Comparison of ENCODE assay signal across 8 cellular contexts in the genomic region with DNA sequence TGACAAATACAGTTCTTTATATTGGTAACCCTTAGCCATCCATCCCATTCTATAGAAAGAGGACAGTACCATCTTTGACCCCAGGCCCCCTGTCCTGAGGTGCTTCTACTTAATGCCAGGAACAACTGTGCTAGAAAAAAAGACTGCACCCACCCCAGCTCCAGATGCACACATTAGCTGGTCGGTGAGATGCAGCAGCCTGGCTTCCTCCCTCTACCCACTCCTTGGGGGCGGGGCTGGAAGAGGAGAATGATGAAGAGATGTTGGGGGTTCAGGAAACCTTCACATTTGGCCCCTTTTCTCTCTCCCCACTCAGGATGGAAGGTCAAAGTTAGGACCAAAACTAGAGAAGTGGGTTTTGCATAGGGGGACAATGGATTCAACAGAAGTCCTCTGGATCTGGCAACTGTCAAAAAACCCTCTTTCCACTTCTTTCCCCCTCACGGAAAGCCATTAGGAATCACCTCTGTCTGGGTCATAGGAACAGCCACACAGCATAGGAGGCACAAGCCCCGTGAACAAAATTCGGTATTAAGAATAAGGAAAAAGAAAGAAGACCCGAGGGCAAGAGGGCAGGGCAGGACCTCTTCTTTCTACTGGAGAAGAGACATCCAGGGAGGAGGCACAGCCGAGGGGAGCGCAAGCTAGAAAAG. TPM values are rescaled to one million over a fixed set of nuclear protein-coding genes. Genes with fewer than 3 reads are reported as not detected.
DNase-seq lines count a peak whose midpoint lies in the region; ATAC-seq and TF ChIP-seq lines count a peak whose summit lies in the region.

No MANE protein-coding gene starts in this region.

- peak overlapping the region; percentile 93 for H3K4me3 Mint-ChIP-seq in glutamatergic neuron (ENCODE audit: unreplicated experiment)

- peaks cover 11% of the 10 kb centered on the region for H3K27me3 Mint-ChIP-seq in glutamatergic neuron (ENCODE audit: unreplicated experiment)

- peak overlapping the region; percentile 49 for H3K4me3 ChIP-seq in WI38 (ENCODE audit: low read depth, low read length)

- H3K27ac Mint-ChIP-seq in glutamatergic neuron (ENCODE audit: unreplicated experiment): no peak overlapping the region

- peak; percentile 25 for DNase-seq in NCI-H82 (lab: John Stamatoyannopoulos, UW)
- no peak for DNase-seq in NCI-H82 treated with DMSO at 0.1 percent for 48 hours (lab: John Stamatoyannopoulos, UW; ENCODE audit: unreplicated experiment)
- no peak for DNase-seq in glutamatergic neuron
- peak; percentile 8 to 21 for DNase-seq in stimulated activated CD4-positive, alpha-beta T cell treated with anti-CD3 and anti-CD28 coated beads, Interleukin-4, amount 100 ng/mL, for 4 hours
- no peak for DNase-seq in mesenteric fat pad (ENCODE audit: low spot score)
- DNase-seq in HPDE6-E6E7 (ENCODE audit: extremely low spot score): no peak

- peaks cover 5% of the 10 kb centered on the region for H3K9me3 Mint-ChIP-seq in glutamatergic neuron (ENCODE audit: unreplicated experiment)

- TF ChIP-seq CTCF in WI38 (IDR thresholded peaks at IDR 0.05; ENCODE audit: low read depth, low read length): no peak
- TF ChIP-seq CTCF in glutamatergic neuron (IDR thresholded peaks at IDR 0.05; ENCODE audit: partially characterized antibody, unreplicated experiment): no peak

- ATAC-seq in GM19467 (IDR thresholded peaks at IDR 0.05; ENCODE audit: unreplicated experiment): no peak

- H3K4me1 Mint-ChIP-seq in glutamatergic neuron (ENCODE audit: low read depth, unreplicated experiment): no peaks in the 10 kb centered on the region

- H3K36me3 Mint-ChIP-seq in glutamatergic neuron (ENCODE audit: unreplicated experiment): no peaks in the 10 kb centered on the region

RNA-seq across cellular contexts. Expression of gene NRIP3, which starts 0.8 kb away (rescaled TPM):
- total RNA-seq in glutamatergic neuron (ENCODE audit: unreplicated experiment) (2.7 TPM), mesenteric fat pad (0.87 TPM)

RNA-seq across cellular contexts. Expression of gene TMEM9B, which starts 38.8 kb away (rescaled TPM):
- 31.3 TPM for total RNA-seq in glutamatergic neuron (ENCODE audit: unreplicated experiment)
- total RNA-seq in mesenteric fat pad: 32.9 TPM

Comparison
In these comparisons a context has a peak if more than half of its experiments do, and no peak if none do; other contexts are left out.
1. DNase-seq: peak in NCI-H82 (single experiment) and stimulated activated CD4-positive, alpha-beta T cell treated with anti-CD3 and anti-CD28 coated beads, Interleukin-4, amount 100 ng/mL, for 4 hours (2 of 2); none in NCI-H82 treated with DMSO at 0.1 percent for 48 hours (single experiment), glutamatergic neuron (single experiment), mesenteric fat pad (single experiment) and HPDE6-E6E7 (single experiment).